Comparison of ENCODE assay signal across 2 cellular contexts in the genomic region with DNA sequence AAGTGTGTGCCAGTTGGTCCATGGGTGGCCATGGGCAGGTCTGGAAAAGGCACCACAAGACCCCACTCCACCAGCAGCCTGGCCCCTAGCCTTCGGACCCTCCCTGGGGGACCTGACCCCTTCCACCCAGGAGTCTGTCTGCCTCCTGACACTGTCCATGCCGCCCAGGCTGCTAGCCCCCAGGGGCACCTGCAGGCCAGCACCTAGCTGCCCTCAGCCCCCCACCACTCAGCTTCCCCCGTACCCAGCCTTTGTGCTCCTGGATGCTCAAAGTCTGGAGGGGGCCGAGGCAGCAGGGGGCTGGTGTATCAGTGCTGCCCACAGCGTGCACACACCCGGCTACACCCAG.
TF ChIP-seq lines count a peak whose summit lies in the region.

No MANE protein-coding gene starts in this region.

TF ChIP-seq in GM23338, 12 proteins besides CTCF, POLR2A, EP300 and RAD21:
- TF ChIP-seq STAT1 (IDR thresholded peaks at IDR 0.05; ENCODE audit: unreplicated experiment) = no peak
- TF ChIP-seq JUNB (IDR thresholded peaks at IDR 0.05; ENCODE audit: unreplicated experiment) = no peak
- TF ChIP-seq ZNF114 (CRISPR knock-in tag; IDR thresholded peaks at IDR 0.05) = no peak
- no peak for TF ChIP-seq REST (IDR thresholded peaks at IDR 0.05; ENCODE audit: unreplicated experiment)
- no peak for TF ChIP-seq ZNF331 (CRISPR knock-in tag; IDR thresholded peaks at IDR 0.05; ENCODE audit: low read depth)
- no peak for TF ChIP-seq CREB1 (CRISPR knock-in tag; IDR thresholded peaks at IDR 0.05; ENCODE audit: low read depth)
- TF ChIP-seq ETS1 (IDR thresholded peaks at IDR 0.05) = no peak
- no peak for TF ChIP-seq NANOG (IDR thresholded peaks at IDR 0.05; ENCODE audit: borderline replicate concordance)
- no peak for TF ChIP-seq ZNF462 (CRISPR knock-in tag; IDR thresholded peaks at IDR 0.05)
- TF ChIP-seq EZH2phosphoT487 (IDR thresholded peaks at IDR 0.05; ENCODE audit: unreplicated experiment) = no peak
TF ChIP-seq in GM23338: peak in this region for 0.

TF ChIP-seq in SK-N-SH, 30 proteins besides CTCF, POLR2A, EP300 and RAD21:
- no peak for TF ChIP-seq FOXM1 (IDR thresholded peaks at IDR 0.05; ENCODE audit: low read depth)
- no peak for TF ChIP-seq POLR2AphosphoS5 (IDR thresholded peaks at IDR 0.05; ENCODE audit: low read depth, low read length)
- no peak for TF ChIP-seq TEAD4 (IDR thresholded peaks at IDR 0.05; ENCODE audit: borderline replicate concordance, insufficient read depth)
- TF ChIP-seq, protein P1, sequence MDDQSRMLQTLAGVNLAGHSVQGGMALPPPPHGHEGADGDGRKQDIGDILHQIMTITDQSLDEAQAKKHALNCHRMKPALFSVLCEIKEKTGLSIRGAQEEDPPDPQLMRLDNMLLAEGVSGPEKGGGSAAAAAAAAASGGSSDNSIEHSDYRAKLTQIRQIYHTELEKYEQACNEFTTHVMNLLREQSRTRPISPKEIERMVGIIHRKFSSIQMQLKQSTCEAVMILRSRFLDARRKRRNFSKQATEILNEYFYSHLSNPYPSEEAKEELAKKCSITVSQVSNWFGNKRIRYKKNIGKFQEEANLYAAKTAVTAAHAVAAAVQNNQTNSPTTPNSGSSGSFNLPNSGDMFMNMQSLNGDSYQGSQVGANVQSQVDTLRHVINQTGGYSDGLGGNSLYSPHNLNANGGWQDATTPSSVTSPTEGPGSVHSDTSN (IDR thresholded peaks at IDR 0.05) = no peak
- no peak for TF ChIP-seq SIN3A (IDR thresholded peaks at IDR 0.05; ENCODE audit: borderline replicate concordance, low read depth, low read length)
- no peak for TF ChIP-seq REST (IDR thresholded peaks at IDR 0.05; ENCODE audit: low read depth, low read length)
- TF ChIP-seq NRF1 (IDR thresholded peaks at IDR 0.05; ENCODE audit: low read depth, low read length) = no peak
- TF ChIP-seq FOXJ3 (CRISPR knock-in tag; IDR thresholded peaks at IDR 0.05) = no peak
- no peak for TF ChIP-seq EZH2phosphoT487 (IDR thresholded peaks at IDR 0.05; ENCODE audit: borderline replicate concordance, low read depth)
- TF ChIP-seq MXI1 (IDR thresholded peaks at IDR 0.05; ENCODE audit: low read depth, low read length) = no peak
- TF ChIP-seq, protein P2, sequence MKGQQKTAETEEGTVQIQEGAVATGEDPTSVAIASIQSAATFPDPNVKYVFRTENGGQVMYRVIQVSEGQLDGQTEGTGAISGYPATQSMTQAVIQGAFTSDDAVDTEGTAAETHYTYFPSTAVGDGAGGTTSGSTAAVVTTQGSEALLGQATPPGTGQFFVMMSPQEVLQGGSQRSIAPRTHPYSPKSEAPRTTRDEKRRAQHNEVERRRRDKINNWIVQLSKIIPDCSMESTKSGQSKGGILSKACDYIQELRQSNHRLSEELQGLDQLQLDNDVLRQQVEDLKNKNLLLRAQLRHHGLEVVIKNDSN (IDR thresholded peaks at IDR 0.05; ENCODE audit: borderline replicate concordance, low read depth) = no peak
- no peak for TF ChIP-seq MAX (IDR thresholded peaks at IDR 0.05; ENCODE audit: low read depth)
- no peak for TF ChIP-seq GABPA (IDR thresholded peaks at IDR 0.05; ENCODE audit: low read depth)
- no peak for TF ChIP-seq CHD2 (IDR thresholded peaks at IDR 0.05; ENCODE audit: low read length, partially characterized antibody)
- TF ChIP-seq GATA2 (CRISPR knock-in tag; IDR thresholded peaks at IDR 0.05) = no peak
- TF ChIP-seq RCOR1 (IDR thresholded peaks at IDR 0.05; ENCODE audit: low read length) = no peak
- TF ChIP-seq YY1 (IDR thresholded peaks at IDR 0.05; ENCODE audit: low read depth) = no peak
